In the genomic region with DNA sequence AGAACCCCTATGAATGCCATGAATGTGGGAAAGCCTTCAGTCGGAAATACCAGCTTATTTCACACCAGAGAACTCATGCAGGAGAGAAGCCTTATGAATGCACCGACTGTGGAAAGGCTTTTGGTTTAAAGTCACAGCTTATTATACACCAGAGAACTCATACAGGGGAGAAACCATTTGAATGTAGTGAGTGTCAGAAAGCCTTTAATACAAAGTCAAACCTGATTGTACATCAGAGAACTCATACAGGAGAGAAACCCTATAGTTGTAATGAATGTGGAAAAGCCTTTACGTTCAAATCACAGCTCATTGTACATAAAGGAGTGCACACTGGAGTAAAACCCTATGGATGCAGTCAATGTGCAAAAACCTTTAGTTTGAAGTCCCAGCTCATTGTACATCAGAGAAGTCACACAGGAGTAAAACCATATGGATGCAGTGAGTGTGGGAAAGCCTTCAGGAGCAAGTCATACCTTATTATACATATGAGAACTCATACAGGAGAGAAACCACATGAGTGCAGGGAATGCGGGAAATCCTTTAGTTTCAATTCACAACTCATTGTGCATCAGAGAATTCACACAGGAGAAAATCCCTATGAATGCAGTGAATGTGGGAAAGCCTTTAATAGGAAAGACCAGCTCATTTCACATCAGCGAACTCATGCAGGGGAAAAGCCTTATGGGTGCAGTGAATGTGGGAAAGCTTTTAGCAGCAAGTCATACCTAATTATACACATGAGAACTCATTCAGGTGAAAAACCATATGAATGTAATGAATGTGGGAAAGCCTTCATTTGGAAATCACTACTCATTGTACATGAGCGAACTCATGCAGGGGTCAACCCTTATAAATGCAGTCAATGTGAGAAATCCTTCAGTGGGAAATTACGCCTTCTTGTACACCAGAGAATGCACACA, we compare ENCODE assay signal across 9 cellular contexts. TPM values are rescaled to one million over a fixed set of nuclear protein-coding genes. Genes with fewer than 3 reads are reported as not detected.
A peak's percentile ranks its signal among the peaks of the same experiment; 100 is the strongest.
DNase-seq lines count a peak whose midpoint lies in the region; ATAC-seq and TF ChIP-seq lines count a peak whose summit lies in the region.
"Had no signal": no experiment of that assay in that cellular context is flagged by ENCODE, and none has a peak within 500 bp of the region (broad histone marks: within the 10 kb centered on the region; RNA-seq: fewer than 3 reads in every experiment).

No MANE protein-coding gene starts in this region.

- H3K4me1 Mint-ChIP-seq in activated naive CD8-positive, alpha-beta T cell treated with anti-CD3 and anti-CD28 coated beads for 36 hours = no peaks in the 10 kb centered on the region

- 98% methylated on average over 7 of the region's 7 CpGs for WGBS in liver

- TF ChIP-seq CTCF in liver (IDR thresholded peaks at IDR 0.05; ENCODE audit: low read depth, low read length, missing input control) = no peak

- peak overlapping the region in 2 of 3 donors; percentile 62 to 87 for H3K4me3 ChIP-seq in liver (ENCODE audit: low read depth in 1 of 3, low read length in 3 of 3)

- H3K36me3 Mint-ChIP-seq in activated naive CD8-positive, alpha-beta T cell treated with anti-CD3 and anti-CD28 coated beads for 36 hours = peaks cover 74% of the 10 kb centered on the region

- no peaks in the 10 kb centered on the region for H3K27me3 ChIP-seq in liver (ENCODE audit: control insufficient read depth in 4 of 4, insufficient read depth in 4 of 4, low read length in 3 of 4)

- H3K4me1 ChIP-seq in liver (ENCODE audit: control insufficient read depth in 4 of 4, insufficient read depth in 4 of 4, low read length in 3 of 4) = no peaks in the 10 kb centered on the region

- no peak overlapping the region for H3K27ac ChIP-seq in liver (ENCODE audit: low read depth in 1 of 2, low read length in 2 of 2)

- no peak for TF ChIP-seq RAD21 in liver (IDR thresholded peaks at IDR 0.05)

- no peak for ATAC-seq in stimulated activated naive CD8-positive, alpha-beta T cell treated with anti-CD3 and anti-CD28 coated beads, Interleukin-15, Interleukin-2, amounts not matched to agents 100 U/mL and 50 U/mL, for 24 hours

- in situ Hi-C loops in ACHN (cut with HindIII; ENCODE audit: low pct_ligation_motif_present, low pct_unique_long_range_greater_than_20kb, low sequenced_read_pairs) = no loop called here

- peak overlapping the region; percentile 66 for H3K27ac Mint-ChIP-seq in activated naive CD8-positive, alpha-beta T cell treated with anti-CD3 and anti-CD28 coated beads for 36 hours

- peaks cover 45 to 83% (median 70%) of the 10 kb centered on the region in 4 donors for H3K9me3 ChIP-seq in liver (ENCODE audit: control insufficient read depth in 4 of 4, low read length in 3 of 4)

- H3K27me3 Mint-ChIP-seq in activated naive CD8-positive, alpha-beta T cell treated with anti-CD3 and anti-CD28 coated beads for 36 hours = peaks cover 5% of the 10 kb centered on the region

- H3K9me3 Mint-ChIP-seq in activated naive CD8-positive, alpha-beta T cell treated with anti-CD3 and anti-CD28 coated beads for 36 hours = peaks cover 66% of the 10 kb centered on the region

- peaks cover 3 to 35% (median 32%) of the 10 kb centered on the region in 4 donors for H3K36me3 ChIP-seq in liver (ENCODE audit: control insufficient read depth in 4 of 4, insufficient read depth in 3 of 4, low read depth in 1 of 4, low read length in 3 of 4)

- DNase-seq in ACHN (peak; percentile 44), EH (ENCODE audit: low read depth) (peak; percentile 18), A172 (ENCODE audit: low spot score) (no peak), kidney glomerular epithelial cell (lab: John Stamatoyannopoulos, UW) (no peak), GM19238 (ENCODE audit: insufficient read length, low spot score) (no peak)
- DNase-seq in activated naive CD8-positive, alpha-beta T cell treated with anti-CD3 and anti-CD28 coated beads for 36 hours = no peak
- no peak for DNase-seq in stimulated activated naive CD8-positive, alpha-beta T cell treated with anti-CD3 and anti-CD28 coated beads, Interleukin-15, Interleukin-2, amounts not matched to agents 100 U/mL and 50 U/mL, for 24 hours
- DNase-seq: NCI-H2029 had no signal

- no peak overlapping the region for H3K9ac ChIP-seq in liver (ENCODE audit: low read depth in 1 of 2, low read length in 2 of 2)

- H3K4me3 Mint-ChIP-seq in activated naive CD8-positive, alpha-beta T cell treated with anti-CD3 and anti-CD28 coated beads for 36 hours = peak overlapping the region; percentile 47

TF ChIP-seq in liver, 16 proteins besides CTCF, POLR2A, EP300 and RAD21:
- no peak for TF ChIP-seq FOXA2 (IDR thresholded peaks at IDR 0.05)
- TF ChIP-seq, protein P1, sequence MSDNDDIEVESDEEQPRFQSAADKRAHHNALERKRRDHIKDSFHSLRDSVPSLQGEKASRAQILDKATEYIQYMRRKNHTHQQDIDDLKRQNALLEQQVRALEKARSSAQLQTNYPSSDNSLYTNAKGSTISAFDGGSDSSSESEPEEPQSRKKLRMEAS (IDR thresholded peaks at IDR 0.05) = no peak
- no peak for TF ChIP-seq YY1 (IDR thresholded peaks at IDR 0.05)
- TF ChIP-seq TAF1 (conservative IDR thresholded peaks at IDR 0.05) = no peak
- TF ChIP-seq, protein P2, sequence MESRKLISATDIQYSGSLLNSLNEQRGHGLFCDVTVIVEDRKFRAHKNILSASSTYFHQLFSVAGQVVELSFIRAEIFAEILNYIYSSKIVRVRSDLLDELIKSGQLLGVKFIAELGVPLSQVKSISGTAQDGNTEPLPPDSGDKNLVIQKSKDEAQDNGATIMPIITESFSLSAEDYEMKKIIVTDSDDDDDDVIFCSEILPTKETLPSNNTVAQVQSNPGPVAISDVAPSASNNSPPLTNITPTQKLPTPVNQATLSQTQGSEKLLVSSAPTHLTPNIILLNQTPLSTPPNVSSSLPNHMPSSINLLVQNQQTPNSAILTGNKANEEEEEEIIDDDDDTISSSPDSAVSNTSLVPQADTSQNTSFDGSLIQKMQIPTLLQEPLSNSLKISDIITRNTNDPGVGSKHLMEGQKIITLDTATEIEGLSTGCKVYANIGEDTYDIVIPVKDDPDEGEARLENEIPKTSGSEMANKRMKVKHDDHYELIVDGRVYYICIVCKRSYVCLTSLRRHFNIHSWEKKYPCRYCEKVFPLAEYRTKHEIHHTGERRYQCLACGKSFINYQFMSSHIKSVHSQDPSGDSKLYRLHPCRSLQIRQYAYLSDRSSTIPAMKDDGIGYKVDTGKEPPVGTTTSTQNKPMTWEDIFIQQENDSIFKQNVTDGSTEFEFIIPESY (IDR thresholded peaks at IDR 0.05) = peak; percentile 25
- no peak for TF ChIP-seq RXRA (IDR thresholded peaks at IDR 0.05)
- no peak for TF ChIP-seq JUND (IDR thresholded peaks at IDR 0.05)
- TF ChIP-seq HNF4G (IDR thresholded peaks at IDR 0.05) = no peak
- TF ChIP-seq SP1 (IDR thresholded peaks at IDR 0.05) = no peak
TF ChIP-seq in liver: peak in this region for 1.

RNA-seq across cellular contexts. Expression of a gene that starts 22.3 kb away (rescaled TPM):
- total RNA-seq in activated naive CD8-positive, alpha-beta T cell treated with anti-CD3 and anti-CD28 coated beads for 36 hours = 10 to 100 TPM; 19.8 to 20.5 TPM
- total RNA-seq in liver = 10 to 100 TPM; 14.3 to 23.0 TPM
- 1 to 10 TPM; 4.8 to 7.1 TPM for polyA plus RNA-seq in liver
- 12.9 and 17.5 TPM in 2 replicates for total RNA-seq in A172 (2014; rRNA removed; shearing (Covaris generic))

RNA-seq across cellular contexts. Expression of a gene that starts 32.1 kb away (rescaled TPM):
- total RNA-seq in activated naive CD8-positive, alpha-beta T cell treated with anti-CD3 and anti-CD28 coated beads for 36 hours = not detected
- total RNA-seq in liver = not detected
- not detected for polyA plus RNA-seq in liver
- total RNA-seq in A172 (2014; rRNA removed; shearing (Covaris generic)) = not detected in 2 replicates

Comparison
In these comparisons a context has a peak if more than half of its experiments do, and no peak if none do; other contexts are left out.
1. DNase-seq: peak in ACHN (single experiment) and EH (single experiment); none in activated naive CD8-positive, alpha-beta T cell treated with anti-CD3 and anti-CD28 coated beads for 36 hours (single experiment), stimulated activated naive CD8-positive, alpha-beta T cell treated with anti-CD3 and anti-CD28 coated beads, Interleukin-15, Interleukin-2, amounts not matched to agents 100 U/mL and 50 U/mL, for 24 hours (single experiment), A172 (single experiment), kidney glomerular epithelial cell (single experiment) and GM19238 (single experiment).